In genomic region chr5:31553863-31554262, GRCh38 we compare ENCODE assay signal across 1 cellular context.
TF ChIP-seq lines count a peak whose summit lies in the region.

No MANE protein-coding gene starts in this region.

TF ChIP-seq in IMR-90, 13 proteins besides CTCF, POLR2A, EP300 and RAD21:
- no peak for TF ChIP-seq RCOR1 (IDR thresholded peaks at IDR 0.05; ENCODE audit: insufficient replicate concordance, low read length)
- TF ChIP-seq CHD1 (IDR thresholded peaks at IDR 0.05; ENCODE audit: low read depth, low read length) = no peak
- TF ChIP-seq BHLHE40 (IDR thresholded peaks at IDR 0.05; ENCODE audit: low read depth, low read length) = no peak
- TF ChIP-seq MAFK (IDR thresholded peaks at IDR 0.05; ENCODE audit: low read depth, low read length) = no peak
- TF ChIP-seq CEBPB (IDR thresholded peaks at IDR 0.05; ENCODE audit: low read depth, low read length) = no peak
- TF ChIP-seq FOS (IDR thresholded peaks at IDR 0.05; ENCODE audit: low read depth, low read length) = no peak
- TF ChIP-seq USF2 (IDR thresholded peaks at IDR 0.05; ENCODE audit: low read depth, low read length) = no peak
